ENCODE assay signal across 24 cellular contexts in the genomic region with DNA sequence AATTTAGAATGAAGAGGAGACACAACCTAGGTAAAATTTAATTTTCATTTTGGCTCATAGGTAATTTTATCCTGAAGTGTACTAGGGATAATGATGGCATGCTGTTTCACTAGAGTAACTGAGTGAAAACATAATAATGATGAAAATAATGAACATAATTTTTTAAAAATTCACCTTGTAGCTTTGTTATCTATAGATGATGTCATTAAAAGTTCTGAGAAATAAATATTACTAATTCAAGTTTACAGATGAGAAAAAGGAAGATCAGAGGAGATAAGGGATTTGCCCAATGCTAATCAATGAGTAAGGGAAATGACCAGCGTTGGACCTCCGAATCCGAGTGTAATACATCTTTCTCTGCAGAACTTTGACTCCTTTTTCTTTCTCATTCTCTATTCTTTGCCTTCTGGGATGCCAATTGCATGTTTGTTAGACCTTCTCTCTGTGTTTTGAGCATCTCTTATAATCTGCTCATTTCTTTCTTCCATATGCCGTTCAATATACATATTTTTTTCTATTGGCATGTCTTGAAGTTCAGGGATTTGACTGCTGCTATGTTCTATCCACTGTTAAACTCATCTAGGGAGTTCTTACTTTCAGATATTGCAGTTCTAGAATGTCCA.
"Had no signal": no experiment of that assay in that cellular context is flagged by ENCODE, and none has a peak within 500 bp of the region (broad histone marks: within the 10 kb centered on the region; RNA-seq: fewer than 3 reads in every experiment).

No MANE protein-coding gene starts in this region.

- H3K27ac Mint-ChIP-seq: activated CD8-positive, alpha-beta T cell treated with anti-CD3 and anti-CD28 coated beads, Interleukin-2, amount 10 ng/mL, durations not matched to agents 7 days and 5 days; activated naive CD8-positive, alpha-beta T cell; activated T-cell treated with anti-CD3 and anti-CD28 coated beads, Interleukin-2, amount 50 U/mL, for 24 hours; activated T-helper 1 cell treated with anti-CD3 and anti-CD28 coated beads, Interleukin-12 subunit alpha, Interleukin-12 subunit beta, Interleukin-2, Interleukin-4 antibody, amounts not matched to agents 30 ng/mL and 10 ng/mL and 1 ng/mL, durations not matched to agents 14 hours and 24 hours and 36 hours; T-helper 1 cell treated with Interleukin-12 subunit alpha and Interleukin-12 subunit beta and Interleukin-4 antibody, amounts not matched to agents 30 μg/mL and 1 μg/mL, for 36 hours; WTC11 had no signal

- H3K36me3 Mint-ChIP-seq: activated naive CD8-positive, alpha-beta T cell had no signal

- H3K27ac ChIP-seq: breast epithelium, PC-9 had no signal

- DNase-seq: activated CD4-positive, alpha-beta T cell treated with anti-CD3 and anti-CD28 coated beads for 48 hours; activated CD4-positive, alpha-beta T cell treated with anti-CD3 and anti-CD28 coated beads, Interleukin-2, amount 50 U/mL, for 4 hours; activated CD4-positive, CD25-positive, alpha-beta regulatory T cell treated with anti-CD3 and anti-CD28 coated beads, Interleukin-2, amount 50 U/mL, for 72 hours; activated CD8-positive, alpha-beta T cell treated with anti-CD3 and anti-CD28 coated beads, Interleukin-2, amount 10 ng/mL, durations not matched to agents 7 days and 5 days; activated effector memory CD4-positive, alpha-beta T cell treated with Interleukin-2 at 50 U/mL for 16 hours; activated naive CD4-positive, alpha-beta T cell treated with Interleukin-2 at 50 U/mL for 16 hours; activated T-cell treated with anti-CD3 and anti-CD28 coated beads, Interleukin-2, amount 50 U/mL, for 24 hours; anterior cingulate cortex; caudate nucleus; Kasumi-1; KBM-7; MV-4-11; NCI-H146; NCI-H187 treated with DMSO at 0.1 percent for 48 hours; NCI-H2081 treated with DMSO at 0.1 percent for 48 hours; NCI-H446; NCI-H524; SHP77 treated with DMSO at 0.1 percent for 48 hours had no signal

- H3K36me3 ChIP-seq: breast epithelium had no signal

- ATAC-seq: activated CD8-positive, alpha-beta T cell treated with anti-CD3 and anti-CD28 coated beads, Interleukin-2, amount 10 ng/mL, durations not matched to agents 7 days and 5 days; WTC11 had no signal

- H3K4me2 ChIP-seq: PC-9 had no signal

- H3K4me3 Mint-ChIP-seq: activated CD8-positive, alpha-beta T cell treated with anti-CD3 and anti-CD28 coated beads, Interleukin-2, amount 10 ng/mL, durations not matched to agents 7 days and 5 days; activated naive CD8-positive, alpha-beta T cell; activated T-cell treated with anti-CD3 and anti-CD28 coated beads, Interleukin-2, amount 50 U/mL, for 24 hours; activated T-helper 1 cell treated with anti-CD3 and anti-CD28 coated beads, Interleukin-12 subunit alpha, Interleukin-12 subunit beta, Interleukin-2, Interleukin-4 antibody, amounts not matched to agents 30 ng/mL and 10 ng/mL and 1 ng/mL, durations not matched to agents 14 hours and 24 hours and 36 hours; T-helper 1 cell treated with Interleukin-12 subunit alpha and Interleukin-12 subunit beta and Interleukin-4 antibody, amounts not matched to agents 30 μg/mL and 1 μg/mL, for 36 hours; WTC11 had no signal

- H3K4me3 ChIP-seq: breast epithelium, PC-9 had no signal

- H3K27me3 ChIP-seq: breast epithelium had no signal

- H2AFZ ChIP-seq: PC-9 had no signal
